9 cellular contexts compared by ENCODE assay signal in genomic region chr6:129748212-129748900, GRCh38. TPM values are rescaled to one million over a fixed set of nuclear protein-coding genes. Genes with fewer than 3 reads are reported as not detected.
DNase-seq lines count a peak whose midpoint lies in the region; ATAC-seq and TF ChIP-seq lines count a peak whose summit lies in the region.
"Had no signal": no experiment of that assay in that cellular context is flagged by ENCODE, and none has a peak within 500 bp of the region (broad histone marks: within the 10 kb centered on the region; RNA-seq: fewer than 3 reads in every experiment).

No MANE protein-coding gene starts in this region.

- peak overlapping the region in 1 of 2 donors; percentile 44 for H3K4me3 Mint-ChIP-seq in CD14-positive monocyte
- peak overlapping the region; percentile 36 for H3K4me3 Mint-ChIP-seq in T-helper 1 cell treated with Interleukin-12 subunit alpha and Interleukin-12 subunit beta and Interleukin-4 antibody, amounts not matched to agents 30 μg/mL and 1 μg/mL, for 36 hours

- 62 to 65% methylated on average over 4 of the region's 4 CpGs for WGBS in tibial nerve, 2 donors
- WGBS in esophagus muscularis mucosa = 70% methylated on average over 4 of the region's 4 CpGs

- in situ Hi-C loops in brain microvascular endothelial cell (cut with HindIII; ENCODE audit: low pct_ligation_motif_present, low sequenced_read_pairs) = no loop called here

- DNase-seq in CD14-positive monocyte (ENCODE audit: low spot score) = peak; percentile 51
- DNase-seq in brain microvascular endothelial cell = peak; percentile 47
- DNase-seq in tibial nerve (ENCODE audit: low spot score in 2 of 2) = peak in 1 of 2 donors; percentile 11
- DNase-seq in esophagus muscularis mucosa (ENCODE audit: extremely low spot score) = no peak

- peaks cover 41% of the 10 kb centered on the region for H3K4me1 Mint-ChIP-seq in CD14-positive monocyte
- H3K4me1 Mint-ChIP-seq in T-helper 1 cell treated with Interleukin-12 subunit alpha and Interleukin-12 subunit beta and Interleukin-4 antibody, amounts not matched to agents 30 μg/mL and 1 μg/mL, for 36 hours (ENCODE audit: low read depth) = peaks cover 47% of the 10 kb centered on the region

- H3K27me3 ChIP-seq in brain microvascular endothelial cell (replicated peaks) = no peaks in the 10 kb centered on the region
- no peaks in the 10 kb centered on the region for H3K27me3 ChIP-seq in muscle layer of duodenum (ENCODE audit: low read depth, low read length)
- no peaks in the 10 kb centered on the region for H3K27me3 ChIP-seq in tibial nerve
- H3K27me3 ChIP-seq in esophagus muscularis mucosa = no peaks in the 10 kb centered on the region

- H3K9me3 ChIP-seq in muscle layer of duodenum (ENCODE audit: control insufficient read depth in 1 of 2, low read length in 2 of 2) = no peaks in the 10 kb centered on the region
- no peaks in the 10 kb centered on the region for H3K9me3 ChIP-seq in tibial nerve
- no peaks in the 10 kb centered on the region for H3K9me3 ChIP-seq in esophagus muscularis mucosa
- H3K9me3 ChIP-seq: neutrophil had no signal

- no peak for TF ChIP-seq EP300 in tibial nerve (IDR thresholded peaks at IDR 0.05)
- no peak for TF ChIP-seq EP300 in esophagus muscularis mucosa (IDR thresholded peaks at IDR 0.05)

- H3K27ac ChIP-seq in brain microvascular endothelial cell = peak overlapping the region; percentile 5
- peak overlapping the region; percentile 43 for H3K27ac ChIP-seq in muscle layer of duodenum (ENCODE audit: low read length)
- H3K27ac ChIP-seq in tibial nerve = peak overlapping the region in 3 of 4 donors; percentile 8 to 70 (median 40)
- H3K27ac ChIP-seq in esophagus muscularis mucosa (replicated peaks in 1 of 4) = peak overlapping the region in 2 of 4 donors; percentile 50 to 57
- H3K27ac ChIP-seq: neutrophil had no signal

- TF ChIP-seq CTCF in CD14-positive monocyte (IDR thresholded peaks at IDR 0.05) (no peak), brain microvascular endothelial cell (IDR thresholded peaks at IDR 0.05; ENCODE audit: low read depth, low read length, missing control alignments) (no peak), tibial nerve (IDR thresholded peaks at IDR 0.05) (no peak), esophagus muscularis mucosa (IDR thresholded peaks at IDR 0.05) (no peak)

- peaks cover 0 to 1% (median 0%) of the 10 kb centered on the region in 7 donors for H3K9me3 Mint-ChIP-seq in CD14-positive monocyte
- H3K9me3 Mint-ChIP-seq in T-helper 1 cell treated with Interleukin-12 subunit alpha and Interleukin-12 subunit beta and Interleukin-4 antibody, amounts not matched to agents 30 μg/mL and 1 μg/mL, for 36 hours = no peaks in the 10 kb centered on the region

- H3K4me1 ChIP-seq in muscle layer of duodenum (ENCODE audit: control insufficient read depth in 1 of 2, insufficient read depth in 2 of 2, low read length in 2 of 2) (peaks cover 5 to 10% of the 10 kb centered on the region in 2 donors), tibial nerve (peaks cover 0 to 54% (median 14%) of the 10 kb centered on the region in 4 donors), esophagus muscularis mucosa (peaks cover 15 to 39% (median 25%) of the 10 kb centered on the region in 4 donors)

- TF ChIP-seq POLR2A in tibial nerve (IDR thresholded peaks at IDR 0.05) (no peak), esophagus muscularis mucosa (IDR thresholded peaks at IDR 0.05; ENCODE audit: low read depth) (no peak)

- peak; percentile 85 for ATAC-seq in GM19328 (IDR thresholded peaks at IDR 0.05; ENCODE audit: unreplicated experiment)
- peak; percentile 92 for ATAC-seq in HG03354 (IDR thresholded peaks at IDR 0.05; ENCODE audit: poor library complexity, severe bottlenecking, unreplicated experiment)

- H3K36me3 ChIP-seq in brain microvascular endothelial cell (replicated peaks) (no peaks in the 10 kb centered on the region), muscle layer of duodenum (ENCODE audit: control insufficient read depth in 1 of 2, insufficient read depth in 2 of 2, low read length in 2 of 2) (no peaks in the 10 kb centered on the region), tibial nerve (no peaks in the 10 kb centered on the region), esophagus muscularis mucosa (no peaks in the 10 kb centered on the region)
- H3K36me3 ChIP-seq: neutrophil had no signal

- no peak overlapping the region for H3K4me3 ChIP-seq in brain microvascular endothelial cell (ENCODE audit: low read depth, low read length)
- H3K4me3 ChIP-seq in muscle layer of duodenum (ENCODE audit: low read depth in 1 of 2, low read length in 2 of 2) = peak overlapping the region in 1 of 2 donors; percentile 34
- H3K4me3 ChIP-seq in tibial nerve = no peak overlapping the region
- H3K4me3 ChIP-seq in esophagus muscularis mucosa = no peak overlapping the region

- H3K27me3 Mint-ChIP-seq in CD14-positive monocyte (ENCODE audit: low read depth in 3 of 3) = peaks cover 0 to 4% (median 0%) of the 10 kb centered on the region in 3 donors
- H3K27me3 Mint-ChIP-seq in T-helper 1 cell treated with Interleukin-12 subunit alpha and Interleukin-12 subunit beta and Interleukin-4 antibody, amounts not matched to agents 30 μg/mL and 1 μg/mL, for 36 hours (ENCODE audit: low read depth) = no peaks in the 10 kb centered on the region

- peaks cover 0 to 2% of the 10 kb centered on the region in 2 donors for H3K36me3 Mint-ChIP-seq in CD14-positive monocyte
- no peaks in the 10 kb centered on the region for H3K36me3 Mint-ChIP-seq in T-helper 1 cell treated with Interleukin-12 subunit alpha and Interleukin-12 subunit beta and Interleukin-4 antibody, amounts not matched to agents 30 μg/mL and 1 μg/mL, for 36 hours (ENCODE audit: low read depth)

- intact Hi-C loops in CD14-positive monocyte (cut with micrococcal nuclease) (loop anchor here in 1 of 2 donors (5.0 kb wide), 1 partner anchor 76 kb away; no protein-coding TSS in a partner anchor), esophagus muscularis mucosa (cut with DNase I) (no loop called here)

- peak overlapping the region in 5 of 7 donors; percentile 32 to 69 (median 50) for H3K27ac Mint-ChIP-seq in CD14-positive monocyte
- peak overlapping the region; percentile 80 for H3K27ac Mint-ChIP-seq in T-helper 1 cell treated with Interleukin-12 subunit alpha and Interleukin-12 subunit beta and Interleukin-4 antibody, amounts not matched to agents 30 μg/mL and 1 μg/mL, for 36 hours

RNA-seq across cellular contexts. Expression of gene ARHGAP18, which starts 38.4 kb away (rescaled TPM):
- 1 to 10 TPM; 3.7 to 5.6 TPM for polyA plus RNA-seq in CD14-positive monocyte
- 10 to 100 TPM in 3 of 4 donors, 1 to 10 TPM in 1; 9.6 to 16.8 (median 13.9) TPM for total RNA-seq in tibial nerve
- total RNA-seq in esophagus muscularis mucosa = 10 to 100 TPM in 1 of 4 donors, 1 to 10 TPM in 3; 5.2 to 15.9 (median 7.4) TPM
